ENCODE assay signal across 1 cellular context in the genomic region with DNA sequence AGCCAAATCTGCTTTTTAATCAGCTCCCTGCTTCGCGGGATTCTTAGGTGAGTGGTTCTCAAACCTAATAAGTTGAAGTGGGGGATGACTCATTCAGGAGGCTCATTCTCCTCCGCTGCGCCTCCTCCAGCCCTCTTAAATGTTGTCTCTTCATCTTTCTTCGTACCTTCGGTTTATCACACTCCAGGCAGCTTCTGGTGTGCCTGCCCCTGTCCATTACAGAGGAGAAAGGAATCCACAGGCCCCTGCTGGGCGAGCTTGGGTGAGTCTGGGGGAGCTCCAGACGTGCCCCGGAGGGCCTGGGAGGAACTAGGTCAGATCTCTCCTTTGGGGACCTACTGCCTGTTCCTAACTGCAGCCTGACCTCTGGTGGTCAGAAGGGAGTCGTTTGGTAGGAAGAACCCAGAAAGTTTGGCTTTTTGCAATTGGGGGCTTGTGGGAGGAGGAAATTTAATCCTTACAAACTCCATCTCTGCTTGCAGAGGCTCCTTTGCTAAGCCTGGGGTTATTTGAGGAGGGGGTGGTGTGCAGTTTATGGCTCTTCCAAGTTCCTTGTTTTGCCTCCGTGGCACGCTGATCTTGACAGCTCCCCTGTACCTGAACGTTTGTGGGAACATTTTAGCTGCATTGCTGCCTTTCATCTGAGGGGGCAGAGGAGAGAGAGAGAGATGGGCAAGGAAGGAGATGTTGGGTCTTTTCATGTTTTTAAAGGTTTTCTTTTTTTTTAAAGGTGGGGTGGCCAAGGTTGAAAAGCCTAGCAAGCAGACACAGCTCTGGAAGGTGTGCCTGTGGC.
TF ChIP-seq lines count a peak whose summit lies in the region.

No MANE protein-coding gene starts in this region.

TF ChIP-seq in GM23338, 12 proteins besides CTCF, POLR2A, EP300 and RAD21 (continued from another document):
- TF ChIP-seq, protein P1, sequence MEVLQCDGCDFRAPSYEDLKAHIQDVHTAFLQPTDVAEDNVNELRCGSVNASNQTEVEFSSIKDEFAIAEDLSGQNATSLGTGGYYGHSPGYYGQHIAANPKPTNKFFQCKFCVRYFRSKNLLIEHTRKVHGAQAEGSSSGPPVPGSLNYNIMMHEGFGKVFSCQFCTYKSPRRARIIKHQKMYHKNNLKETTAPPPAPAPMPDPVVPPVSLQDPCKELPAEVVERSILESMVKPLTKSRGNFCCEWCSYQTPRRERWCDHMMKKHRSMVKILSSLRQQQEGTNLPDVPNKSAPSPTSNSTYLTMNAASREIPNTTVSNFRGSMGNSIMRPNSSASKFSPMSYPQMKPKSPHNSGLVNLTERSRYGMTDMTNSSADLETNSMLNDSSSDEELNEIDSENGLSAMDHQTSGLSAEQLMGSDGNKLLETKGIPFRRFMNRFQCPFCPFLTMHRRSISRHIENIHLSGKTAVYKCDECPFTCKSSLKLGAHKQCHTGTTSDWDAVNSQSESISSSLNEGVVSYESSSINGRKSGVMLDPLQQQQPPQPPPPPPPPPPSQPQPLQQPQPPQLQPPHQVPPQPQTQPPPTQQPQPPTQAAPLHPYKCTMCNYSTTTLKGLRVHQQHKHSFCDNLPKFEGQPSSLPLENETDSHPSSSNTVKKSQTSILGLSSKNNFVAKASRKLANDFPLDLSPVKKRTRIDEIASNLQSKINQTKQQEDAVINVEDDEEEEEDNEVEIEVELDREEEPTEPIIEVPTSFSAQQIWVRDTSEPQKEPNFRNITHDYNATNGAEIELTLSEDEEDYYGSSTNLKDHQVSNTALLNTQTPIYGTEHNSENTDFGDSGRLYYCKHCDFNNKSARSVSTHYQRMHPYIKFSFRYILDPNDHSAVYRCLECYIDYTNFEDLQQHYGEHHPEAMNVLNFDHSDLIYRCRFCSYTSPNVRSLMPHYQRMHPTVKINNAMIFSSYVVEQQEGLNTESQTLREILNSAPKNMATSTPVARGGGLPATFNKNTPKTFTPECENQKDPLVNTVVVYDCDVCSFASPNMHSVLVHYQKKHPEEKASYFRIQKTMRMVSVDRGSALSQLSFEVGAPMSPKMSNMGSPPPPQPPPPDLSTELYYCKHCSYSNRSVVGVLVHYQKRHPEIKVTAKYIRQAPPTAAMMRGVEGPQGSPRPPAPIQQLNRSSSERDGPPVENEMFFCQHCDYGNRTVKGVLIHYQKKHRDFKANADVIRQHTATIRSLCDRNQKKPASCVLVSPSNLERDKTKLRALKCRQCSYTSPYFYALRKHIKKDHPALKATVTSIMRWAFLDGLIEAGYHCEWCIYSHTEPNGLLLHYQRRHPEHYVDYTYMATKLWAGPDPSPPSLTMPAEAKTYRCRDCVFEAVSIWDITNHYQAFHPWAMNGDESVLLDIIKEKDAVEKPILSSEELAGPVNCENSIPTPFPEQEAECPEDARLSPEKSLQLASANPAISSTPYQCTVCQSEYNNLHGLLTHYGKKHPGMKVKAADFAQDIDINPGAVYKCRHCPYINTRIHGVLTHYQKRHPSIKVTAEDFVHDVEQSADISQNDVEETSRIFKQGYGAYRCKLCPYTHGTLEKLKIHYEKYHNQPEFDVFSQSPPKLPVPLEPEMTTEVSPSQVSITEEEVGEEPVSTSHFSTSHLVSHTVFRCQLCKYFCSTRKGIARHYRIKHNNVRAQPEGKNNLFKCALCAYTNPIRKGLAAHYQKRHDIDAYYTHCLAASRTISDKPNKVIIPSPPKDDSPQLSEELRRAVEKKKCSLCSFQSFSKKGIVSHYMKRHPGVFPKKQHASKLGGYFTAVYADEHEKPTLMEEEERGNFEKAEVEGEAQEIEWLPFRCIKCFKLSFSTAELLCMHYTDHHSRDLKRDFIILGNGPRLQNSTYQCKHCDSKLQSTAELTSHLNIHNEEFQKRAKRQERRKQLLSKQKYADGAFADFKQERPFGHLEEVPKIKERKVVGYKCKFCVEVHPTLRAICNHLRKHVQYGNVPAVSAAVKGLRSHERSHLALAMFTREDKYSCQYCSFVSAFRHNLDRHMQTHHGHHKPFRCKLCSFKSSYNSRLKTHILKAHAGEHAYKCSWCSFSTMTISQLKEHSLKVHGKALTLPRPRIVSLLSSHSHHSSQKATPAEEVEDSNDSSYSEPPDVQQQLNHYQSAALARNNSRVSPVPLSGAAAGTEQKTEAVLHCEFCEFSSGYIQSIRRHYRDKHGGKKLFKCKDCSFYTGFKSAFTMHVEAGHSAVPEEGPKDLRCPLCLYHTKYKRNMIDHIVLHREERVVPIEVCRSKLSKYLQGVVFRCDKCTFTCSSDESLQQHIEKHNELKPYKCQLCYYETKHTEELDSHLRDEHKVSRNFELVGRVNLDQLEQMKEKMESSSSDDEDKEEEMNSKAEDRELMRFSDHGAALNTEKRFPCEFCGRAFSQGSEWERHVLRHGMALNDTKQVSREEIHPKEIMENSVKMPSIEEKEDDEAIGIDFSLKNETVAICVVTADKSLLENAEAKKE (CRISPR knock-in tag; IDR thresholded peaks at IDR 0.05) = 0 out of 2 replicates have a peak, but pooled peaks have one; percentile 66
- TF ChIP-seq CREB1 (CRISPR knock-in tag; IDR thresholded peaks at IDR 0.05; ENCODE audit: low read depth) = no peak
- TF ChIP-seq, protein P2, sequence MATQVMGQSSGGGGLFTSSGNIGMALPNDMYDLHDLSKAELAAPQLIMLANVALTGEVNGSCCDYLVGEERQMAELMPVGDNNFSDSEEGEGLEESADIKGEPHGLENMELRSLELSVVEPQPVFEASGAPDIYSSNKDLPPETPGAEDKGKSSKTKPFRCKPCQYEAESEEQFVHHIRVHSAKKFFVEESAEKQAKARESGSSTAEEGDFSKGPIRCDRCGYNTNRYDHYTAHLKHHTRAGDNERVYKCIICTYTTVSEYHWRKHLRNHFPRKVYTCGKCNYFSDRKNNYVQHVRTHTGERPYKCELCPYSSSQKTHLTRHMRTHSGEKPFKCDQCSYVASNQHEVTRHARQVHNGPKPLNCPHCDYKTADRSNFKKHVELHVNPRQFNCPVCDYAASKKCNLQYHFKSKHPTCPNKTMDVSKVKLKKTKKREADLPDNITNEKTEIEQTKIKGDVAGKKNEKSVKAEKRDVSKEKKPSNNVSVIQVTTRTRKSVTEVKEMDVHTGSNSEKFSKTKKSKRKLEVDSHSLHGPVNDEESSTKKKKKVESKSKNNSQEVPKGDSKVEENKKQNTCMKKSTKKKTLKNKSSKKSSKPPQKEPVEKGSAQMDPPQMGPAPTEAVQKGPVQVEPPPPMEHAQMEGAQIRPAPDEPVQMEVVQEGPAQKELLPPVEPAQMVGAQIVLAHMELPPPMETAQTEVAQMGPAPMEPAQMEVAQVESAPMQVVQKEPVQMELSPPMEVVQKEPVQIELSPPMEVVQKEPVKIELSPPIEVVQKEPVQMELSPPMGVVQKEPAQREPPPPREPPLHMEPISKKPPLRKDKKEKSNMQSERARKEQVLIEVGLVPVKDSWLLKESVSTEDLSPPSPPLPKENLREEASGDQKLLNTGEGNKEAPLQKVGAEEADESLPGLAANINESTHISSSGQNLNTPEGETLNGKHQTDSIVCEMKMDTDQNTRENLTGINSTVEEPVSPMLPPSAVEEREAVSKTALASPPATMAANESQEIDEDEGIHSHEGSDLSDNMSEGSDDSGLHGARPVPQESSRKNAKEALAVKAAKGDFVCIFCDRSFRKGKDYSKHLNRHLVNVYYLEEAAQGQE (IDR thresholded peaks at IDR 0.05; ENCODE audit: unreplicated experiment) = no peak
TF ChIP-seq in GM23338: peak in this region for 2.
